11 cellular contexts compared by ENCODE assay signal in the genomic region with DNA sequence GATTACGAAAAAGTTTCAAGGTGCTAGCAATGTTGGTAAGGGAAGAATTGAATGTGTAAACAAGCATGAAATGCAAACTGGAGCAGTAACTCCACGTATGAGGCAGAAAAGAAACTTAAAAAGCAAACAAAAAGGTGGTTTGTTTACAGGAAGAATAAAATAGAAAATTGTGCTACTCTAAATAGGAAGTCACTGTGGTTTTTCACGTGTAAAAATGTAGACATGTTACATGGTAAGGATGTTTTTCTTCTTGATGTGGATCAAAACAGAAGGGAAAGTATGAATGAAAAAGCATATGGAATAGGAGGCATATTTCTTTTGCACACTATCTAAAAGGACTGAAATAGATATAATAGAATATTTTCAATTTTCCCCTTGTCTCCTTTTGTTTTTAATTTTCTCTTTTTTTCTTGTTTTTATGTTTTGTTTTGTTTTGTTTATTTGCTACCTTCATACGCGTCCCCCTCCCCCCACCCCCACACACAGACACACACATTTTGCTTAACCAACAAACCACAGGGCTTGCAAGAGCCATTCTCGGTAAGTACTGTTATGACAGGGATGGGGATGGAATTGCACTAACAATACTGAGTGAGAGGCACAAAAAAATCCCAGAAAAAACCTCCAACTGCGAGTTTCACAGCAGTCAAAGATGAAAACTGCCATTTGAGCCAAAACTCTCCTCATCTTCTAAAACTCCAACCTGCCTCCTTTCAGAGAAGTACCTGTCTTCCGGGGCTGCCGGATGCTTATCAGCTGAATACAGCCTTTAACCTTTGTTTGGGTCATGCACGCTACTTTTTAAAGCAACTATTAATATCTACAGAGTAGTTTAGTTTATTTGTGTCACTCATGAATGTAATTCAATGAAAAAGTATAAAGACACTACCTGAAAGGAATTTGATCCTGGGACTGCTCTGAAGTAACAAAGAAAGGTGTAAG.
A peak's percentile ranks its signal among the peaks of the same experiment; 100 is the strongest.
DNase-seq lines count a peak whose midpoint lies in the region; ATAC-seq and TF ChIP-seq lines count a peak whose summit lies in the region.
"Had no signal": no experiment of that assay in that cellular context is flagged by ENCODE, and none has a peak within 500 bp of the region (broad histone marks: within the 10 kb centered on the region; RNA-seq: fewer than 3 reads in every experiment).

No MANE protein-coding gene starts in this region.

- H3K36me3 Mint-ChIP-seq in T-helper 2 cell treated with Interferon-gamma antibody and Interleukin-4, amounts not matched to agents 5 μg/mL and 100 μg/mL, for 36 hours (ENCODE audit: low read depth) = no peaks in the 10 kb centered on the region

- no peaks in the 10 kb centered on the region for H3K27me3 ChIP-seq in vagina
- H3K27me3 ChIP-seq: right lobe of liver had no signal

- no peaks in the 10 kb centered on the region for H3K4me1 ChIP-seq in vagina

- peak; percentile 85 for ATAC-seq in GM19395 (IDR thresholded peaks at IDR 0.05; ENCODE audit: unreplicated experiment)
- ATAC-seq in HG02973 (IDR thresholded peaks at IDR 0.05; ENCODE audit: unreplicated experiment) = peak; percentile 76
- ATAC-seq: activated CD4-positive, CD25-positive, alpha-beta regulatory T cell treated with anti-CD3 and anti-CD28 coated beads, Interleukin-2, amount 50 U/mL, for 24 hours; right lobe of liver had no signal

- peaks cover 12% of the 10 kb centered on the region for H3K4me1 Mint-ChIP-seq in T-helper 2 cell treated with Interferon-gamma antibody and Interleukin-4, amounts not matched to agents 5 μg/mL and 100 μg/mL, for 36 hours (ENCODE audit: low read depth)

- no peak for TF ChIP-seq POLR2A in vagina (IDR thresholded peaks at IDR 0.05)

- no peak for TF ChIP-seq CTCF in GM12875 (IDR thresholded peaks at IDR 0.05; ENCODE audit: borderline replicate concordance, insufficient read depth, low read depth, low read length)
- no peak for TF ChIP-seq CTCF in vagina (IDR thresholded peaks at IDR 0.05)

- H3K4me3 ChIP-seq in GM12875 (ENCODE audit: low read depth, low read length) (peak overlapping the region; percentile 11), vagina (no peak overlapping the region)
- H3K4me3 ChIP-seq: right lobe of liver had no signal

- H3K4me3 Mint-ChIP-seq in T-helper 2 cell treated with Interferon-gamma antibody and Interleukin-4, amounts not matched to agents 5 μg/mL and 100 μg/mL, for 36 hours = peak overlapping the region; percentile 29

- H3K27ac ChIP-seq in vagina = no peak overlapping the region
- H3K27ac ChIP-seq: right lobe of liver had no signal

- intact Hi-C loops in vagina (cut with DNase I) = no loop called here

- no peaks in the 10 kb centered on the region for H3K9me3 ChIP-seq in vagina
- H3K9me3 ChIP-seq: right lobe of liver had no signal

- peak; percentile 16 for DNase-seq in T-helper 2 cell treated with Interferon-gamma antibody and Interleukin-4, amounts not matched to agents 5 μg/mL and 100 μg/mL, for 36 hours (ENCODE audit: low spot score)
- DNase-seq in SW 1271 (lab: John Stamatoyannopoulos, UW) (no peak), vagina (ENCODE audit: extremely low spot score in 2 of 2) (no peak), AML-193 (lab: John Stamatoyannopoulos, UW) (no peak), glomerular visceral epithelial cell (ENCODE audit: extremely low spot score) (no peak)
- DNase-seq: aorta, right lobe of liver had no signal

- no peaks in the 10 kb centered on the region for H3K27me3 Mint-ChIP-seq in T-helper 2 cell treated with Interferon-gamma antibody and Interleukin-4, amounts not matched to agents 5 μg/mL and 100 μg/mL, for 36 hours (ENCODE audit: low read depth)

- no peaks in the 10 kb centered on the region for H3K36me3 ChIP-seq in vagina
- H3K36me3 ChIP-seq: right lobe of liver had no signal

- no peaks in the 10 kb centered on the region for H3K9me3 Mint-ChIP-seq in T-helper 2 cell treated with Interferon-gamma antibody and Interleukin-4, amounts not matched to agents 5 μg/mL and 100 μg/mL, for 36 hours

- H3K27ac Mint-ChIP-seq in T-helper 2 cell treated with Interferon-gamma antibody and Interleukin-4, amounts not matched to agents 5 μg/mL and 100 μg/mL, for 36 hours = peak overlapping the region; percentile 15
